ENCODE assay signal across 8 cellular contexts in the genomic region with DNA sequence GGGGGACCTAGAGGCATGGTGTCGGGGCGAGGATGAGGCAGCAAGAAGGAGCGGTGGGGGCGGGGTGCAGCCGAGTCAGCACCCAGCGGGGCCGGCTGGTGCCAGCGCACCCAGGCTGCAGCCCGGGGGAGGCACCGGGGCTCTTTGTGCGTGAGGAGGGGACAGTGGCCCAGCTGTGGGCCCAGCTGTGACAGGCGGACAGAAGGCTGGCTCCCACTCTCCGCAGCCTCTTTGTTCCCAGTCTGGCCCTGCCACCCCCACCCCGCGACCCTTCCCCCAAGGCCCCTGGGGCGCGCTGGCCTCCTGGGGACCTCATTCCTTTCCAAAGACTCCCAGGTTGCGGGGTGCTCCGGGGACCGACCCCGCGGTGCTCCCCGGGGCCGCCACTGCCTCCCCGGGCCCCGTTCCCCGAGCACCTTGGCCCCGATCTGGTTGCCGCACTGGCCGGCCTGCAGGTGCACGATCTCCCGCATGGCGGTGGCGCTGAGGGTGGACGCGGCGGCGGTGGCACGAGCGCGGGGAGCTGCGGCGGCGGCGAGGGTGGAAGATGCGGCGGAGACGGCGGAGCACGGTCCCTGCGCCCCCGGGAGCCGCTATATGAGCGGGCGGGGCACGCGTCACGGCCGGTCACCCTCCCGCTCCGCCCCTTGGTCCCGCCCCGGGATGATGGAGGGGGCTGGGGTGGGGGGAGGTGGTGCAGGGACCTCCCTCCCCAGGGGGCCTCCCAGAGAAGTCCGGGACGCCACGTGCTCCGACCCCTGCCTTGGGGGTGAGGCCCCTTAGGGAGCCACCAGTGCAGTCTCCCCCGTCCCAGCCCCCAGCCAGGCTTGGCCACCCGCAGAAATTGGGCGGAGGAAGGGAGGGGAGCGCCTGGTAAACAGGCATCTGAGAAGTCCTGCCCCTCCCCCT. TPM values are rescaled to one million over a fixed set of nuclear protein-coding genes. Genes with fewer than 3 reads are reported as not detected.
DNase-seq lines count a peak whose midpoint lies in the region; ATAC-seq and TF ChIP-seq lines count a peak whose summit lies in the region.

Gene TUBB4A (minus strand): TSS at position 570 of the 909 bp plus-strand sequence. CDS start 97 bp downstream, at position 473.

- peaks cover 11% of the 10 kb centered on the region for H3K36me3 Mint-ChIP-seq in progenitor cell of endocrine pancreas (ENCODE audit: insufficient read depth)

- intact Hi-C loops in HCT116 (cut with micrococcal nuclease) (no loop called here), head of caudate nucleus (cut with DNase I) (no loop called here)

- peaks cover 5% of the 10 kb centered on the region for H3K4me1 Mint-ChIP-seq in progenitor cell of endocrine pancreas (ENCODE audit: low read depth)

- peaks cover 3% of the 10 kb centered on the region for H3K27me3 Mint-ChIP-seq in progenitor cell of endocrine pancreas

- peak within 1 kb of the TSS; percentile 81 for H3K27ac Mint-ChIP-seq in progenitor cell of endocrine pancreas

- TF ChIP-seq CTCF in 22Rv1 (IDR thresholded peaks at IDR 0.05) (peak; percentile 17; the same call in 1 of the 2 replicates), HCT116 (IDR thresholded peaks at IDR 0.05 in 2 of 3, conservative IDR thresholded peaks at IDR 0.05 in 1 of 3; ENCODE audit: borderline replicate concordance in 1 of 3, insufficient read depth in 1 of 3, low read depth in 2 of 3, low read length in 2 of 3) (no peak), progenitor cell of endocrine pancreas (IDR thresholded peaks at IDR 0.05; ENCODE audit: unreplicated experiment) (peak; percentile 38)

- H3K27ac ChIP-seq in 22Rv1 (no peak within 1 kb of the TSS), HCT116 (ENCODE audit: low read depth, low read length) (peak within 1 kb of the TSS; percentile 57; the same call in 1 of the 2 replicates)

- peak within 1 kb of the TSS; percentile 66 for H3K9ac ChIP-seq in HCT116 (ENCODE audit: low read length)

- peaks cover 0 to 5% of the 10 kb centered on the region in 2 experiments; a peak in 1 of 4 replicates for H3K36me3 ChIP-seq in HCT116 (ENCODE audit: control insufficient read depth in 1 of 2, insufficient read depth in 2 of 2, low read length in 2 of 2)

- H3K4me3 Mint-ChIP-seq in progenitor cell of endocrine pancreas (ENCODE audit: low read depth), result peak within 1 kb of the TSS; percentile 84

- BruUV-seq in HCT116 (replicated peaks; lab: Mats Ljungman, UMichigan), result no TSS peak

- peaks cover 14 to 35% of the 10 kb centered on the region in 2 experiments for H3K4me1 ChIP-seq in HCT116 (ENCODE audit: control insufficient read depth in 1 of 2, insufficient read depth in 2 of 2, low read length in 2 of 2)

- H2AFZ ChIP-seq in HCT116 (ENCODE audit: low read depth, low read length, poor library complexity, severe bottlenecking), result no peak within 1 kb of the TSS

- CTCF ChIA-PET in HCT116 (lab: Charles Lee), result interaction anchor here (1.8 kb wide), 1 partner anchor 15 kb away, joined by 6 read pairs; no protein-coding TSS in a partner anchor

- no peaks in the 10 kb centered on the region for H3K9me3 ChIP-seq in HCT116 (ENCODE audit: control insufficient read depth in 1 of 2, insufficient read depth in 1 of 2, low read depth in 1 of 2, low read length in 2 of 2)

- DNase-seq in HCT116 (ENCODE audit: low read depth, low spot score) (no peak), head of caudate nucleus (peak; percentile 73 to 97 (median 93)), progenitor cell of endocrine pancreas (ENCODE audit: low spot score, unreplicated experiment) (peak; percentile 39), glomerular visceral epithelial cell (ENCODE audit: extremely low spot score) (no peak)
- DNase-seq in activated CD8-positive, alpha-beta memory T cell treated with anti-CD3 and anti-CD28 coated beads, Interleukin-2, amount 50 U/mL, for 4 hours, result peak; percentile 58

- RAD21 ChIA-PET in HCT116 (lab: Charles Lee; ENCODE audit: low non-redundant PET in 1 of 2, low total read pairs in 2 of 2, uncharacterized antibody in 2 of 2, unreplicated experiment in 2 of 2), result interaction anchor here in 1 of 2 experiments (0.5 kb wide), 1 partner anchor 279 kb away, joined by 3 read pairs; no protein-coding TSS in a partner anchor

- peak within 1 kb of the TSS; percentile 88 for H3K4me2 ChIP-seq in HCT116 (ENCODE audit: low read length)

- no peaks in the 10 kb centered on the region for H4K20me1 ChIP-seq in HCT116 (ENCODE audit: insufficient read depth)

- H3K27me3 ChIP-seq in HCT116 (ENCODE audit: insufficient read depth, low read length), result no peaks in the 10 kb centered on the region

- no peaks in the 10 kb centered on the region for H3K9me3 Mint-ChIP-seq in progenitor cell of endocrine pancreas (ENCODE audit: low read depth)

- peak within 1 kb of the TSS; percentile 50 to 68 for H3K4me3 ChIP-seq in HCT116 (replicated peaks in 1 of 2; ENCODE audit: low read depth in 1 of 2, low read length in 2 of 2)

- TF ChIP-seq POLR2A in HCT116 (IDR thresholded peaks at IDR 0.05; ENCODE audit: borderline replicate concordance, extremely low read depth, insufficient read depth, insufficient read length), result peak; percentile 40

- TF ChIP-seq RAD21 in HCT116 (IDR thresholded peaks at IDR 0.05; ENCODE audit: low read depth), result no peak

- peak; percentile 82 for ATAC-seq in HCT116
- no peak for ATAC-seq in GM21528 (IDR thresholded peaks at IDR 0.05; ENCODE audit: low FRiP score, unreplicated experiment)
- no peak for ATAC-seq in HG03378 (IDR thresholded peaks at IDR 0.05; ENCODE audit: unreplicated experiment)

- POLR2A ChIA-PET in HCT116 (lab: Charles Lee), result interaction anchor here (1.2 kb wide), 1 partner anchor 15 kb away, joined by 3 read pairs; no protein-coding TSS in a partner anchor

- H3K9me2 ChIP-seq in HCT116 (ENCODE audit: insufficient read depth), result no peaks in the 10 kb centered on the region

- H3K79me2 ChIP-seq in HCT116 (ENCODE audit: insufficient read depth, low read length), result no peaks in the 10 kb centered on the region

TF ChIP-seq in HCT116, 20 proteins besides CTCF, POLR2A, EP300 and RAD21:
- TF ChIP-seq EGR1 (IDR thresholded peaks at IDR 0.05; ENCODE audit: low read depth), result no peak
- TF ChIP-seq, protein P1, sequence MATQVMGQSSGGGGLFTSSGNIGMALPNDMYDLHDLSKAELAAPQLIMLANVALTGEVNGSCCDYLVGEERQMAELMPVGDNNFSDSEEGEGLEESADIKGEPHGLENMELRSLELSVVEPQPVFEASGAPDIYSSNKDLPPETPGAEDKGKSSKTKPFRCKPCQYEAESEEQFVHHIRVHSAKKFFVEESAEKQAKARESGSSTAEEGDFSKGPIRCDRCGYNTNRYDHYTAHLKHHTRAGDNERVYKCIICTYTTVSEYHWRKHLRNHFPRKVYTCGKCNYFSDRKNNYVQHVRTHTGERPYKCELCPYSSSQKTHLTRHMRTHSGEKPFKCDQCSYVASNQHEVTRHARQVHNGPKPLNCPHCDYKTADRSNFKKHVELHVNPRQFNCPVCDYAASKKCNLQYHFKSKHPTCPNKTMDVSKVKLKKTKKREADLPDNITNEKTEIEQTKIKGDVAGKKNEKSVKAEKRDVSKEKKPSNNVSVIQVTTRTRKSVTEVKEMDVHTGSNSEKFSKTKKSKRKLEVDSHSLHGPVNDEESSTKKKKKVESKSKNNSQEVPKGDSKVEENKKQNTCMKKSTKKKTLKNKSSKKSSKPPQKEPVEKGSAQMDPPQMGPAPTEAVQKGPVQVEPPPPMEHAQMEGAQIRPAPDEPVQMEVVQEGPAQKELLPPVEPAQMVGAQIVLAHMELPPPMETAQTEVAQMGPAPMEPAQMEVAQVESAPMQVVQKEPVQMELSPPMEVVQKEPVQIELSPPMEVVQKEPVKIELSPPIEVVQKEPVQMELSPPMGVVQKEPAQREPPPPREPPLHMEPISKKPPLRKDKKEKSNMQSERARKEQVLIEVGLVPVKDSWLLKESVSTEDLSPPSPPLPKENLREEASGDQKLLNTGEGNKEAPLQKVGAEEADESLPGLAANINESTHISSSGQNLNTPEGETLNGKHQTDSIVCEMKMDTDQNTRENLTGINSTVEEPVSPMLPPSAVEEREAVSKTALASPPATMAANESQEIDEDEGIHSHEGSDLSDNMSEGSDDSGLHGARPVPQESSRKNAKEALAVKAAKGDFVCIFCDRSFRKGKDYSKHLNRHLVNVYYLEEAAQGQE (IDR thresholded peaks at IDR 0.05; ENCODE audit: low read depth), result no peak
- TF ChIP-seq ZFX (IDR thresholded peaks at IDR 0.05), result no peak
- TF ChIP-seq MAX (IDR thresholded peaks at IDR 0.05), result no peak
- TF ChIP-seq POLR2AphosphoS5 (IDR thresholded peaks at IDR 0.05; ENCODE audit: low read depth, low read length), result peak; percentile 66
TF ChIP-seq in HCT116: peak in this region for 1.

RNA-seq across cellular contexts. Expression of gene TUBB4A, which starts in this region (rescaled TPM):
- total RNA-seq in HCT116 (2021; ENCODE audit: unreplicated experiment) (32.5 TPM), progenitor cell of endocrine pancreas (41.7 and 43.4 TPM in 2 replicates)
- polyA plus RNA-seq in HCT116 (2012), result 20.8 and 24.5 TPM in 2 replicates

Comparison
In these comparisons a context has a peak if more than half of its experiments do, and no peak if none do; other contexts are left out.
1. CTCF ChIP-seq: peak in 22Rv1 (single experiment) and progenitor cell of endocrine pancreas (single experiment); none in HCT116 (0 of 3).
2. DNase-seq: peak in activated CD8-positive, alpha-beta memory T cell treated with anti-CD3 and anti-CD28 coated beads, Interleukin-2, amount 50 U/mL, for 4 hours (single experiment), head of caudate nucleus (42 of 42) and progenitor cell of endocrine pancreas (single experiment); none in HCT116 (single experiment) and glomerular visceral epithelial cell (single experiment).